In the genomic region with DNA sequence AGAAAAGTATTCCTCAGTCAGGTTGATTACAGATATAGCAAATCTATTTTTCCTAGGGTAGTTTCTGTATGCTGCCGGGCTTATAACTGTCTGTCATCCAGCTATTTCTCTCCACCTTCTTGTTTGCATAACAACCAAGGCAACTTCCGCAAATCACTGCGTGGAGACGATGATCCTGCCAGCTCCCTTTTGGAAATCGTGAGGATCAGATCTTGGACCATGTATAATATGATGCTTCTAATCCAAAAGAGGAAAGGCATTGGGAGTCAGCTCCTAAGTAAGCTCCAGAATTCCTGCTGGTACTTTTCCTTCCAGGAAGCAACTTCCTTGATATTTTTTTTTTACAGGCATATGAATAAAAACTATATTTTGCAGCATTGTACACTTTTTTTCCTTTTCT, we compare ENCODE assay signal across 10 cellular contexts. TPM values are rescaled to one million over a fixed set of nuclear protein-coding genes. Genes with fewer than 3 reads are reported as not detected.
DNase-seq lines count a peak whose midpoint lies in the region; ATAC-seq and TF ChIP-seq lines count a peak whose summit lies in the region.
"Had no signal": no experiment of that assay in that cellular context is flagged by ENCODE, and none has a peak within 500 bp of the region (broad histone marks: within the 10 kb centered on the region; RNA-seq: fewer than 3 reads in every experiment).

No MANE protein-coding gene starts in this region.

- H3K4me3 ChIP-seq in epithelial cell of esophagus (ENCODE audit: low read length) (no peak overlapping the region), vagina (peak overlapping the region; percentile 14 to 26), WERI-Rb-1 (ENCODE audit: low read depth, low read length) (no peak overlapping the region)

- TF ChIP-seq POLR2A in vagina (IDR thresholded peaks at IDR 0.05): no peak

- H3K4me3 Mint-ChIP-seq in stimulated activated memory B cell treated with anti-CD40 and anti-IgM and Interleukin-4, amounts not matched to agents 10 μg/mL and 1 μg/mL and 100 μg/mL, for 72 hours: no peak overlapping the region
- H3K4me3 Mint-ChIP-seq: activated naive CD8-positive, alpha-beta T cell treated with anti-CD3 and anti-CD28 coated beads, Interleukin-2, amount 10 ng/mL, durations not matched to agents 7 days and 5 days had no signal

- H3K27me3 Mint-ChIP-seq in stimulated activated memory B cell treated with anti-CD40 and anti-IgM and Interleukin-4, amounts not matched to agents 10 μg/mL and 1 μg/mL and 100 μg/mL, for 72 hours: peaks cover 38% of the 10 kb centered on the region

- H3K36me3 ChIP-seq in vagina (no peaks in the 10 kb centered on the region), WERI-Rb-1 (no peaks in the 10 kb centered on the region)

- no peak for ATAC-seq in stimulated activated memory B cell treated with anti-CD40 and anti-IgM and Interleukin-4, amounts not matched to agents 10 μg/mL and 1 μg/mL and 100 μg/mL, for 72 hours
- ATAC-seq in HG02642 (IDR thresholded peaks at IDR 0.05; ENCODE audit: poor library complexity, unreplicated experiment): no peak

- intact Hi-C loops in vagina (cut with DNase I): no loop called here

- no peak for TF ChIP-seq CTCF in epithelial cell of esophagus (IDR thresholded peaks at IDR 0.05; ENCODE audit: insufficient read depth, low read depth, low read length, missing control alignments)
- no peak for TF ChIP-seq CTCF in vagina (IDR thresholded peaks at IDR 0.05)
- no peak for TF ChIP-seq CTCF in WERI-Rb-1 (IDR thresholded peaks at IDR 0.05; ENCODE audit: low read depth, low read length)

- H3K27ac Mint-ChIP-seq in stimulated activated memory B cell treated with anti-CD40 and anti-IgM and Interleukin-4, amounts not matched to agents 10 μg/mL and 1 μg/mL and 100 μg/mL, for 72 hours: no peak overlapping the region
- H3K27ac Mint-ChIP-seq: activated naive CD8-positive, alpha-beta T cell treated with anti-CD3 and anti-CD28 coated beads, Interleukin-2, amount 10 ng/mL, durations not matched to agents 7 days and 5 days had no signal

- no peaks in the 10 kb centered on the region for H3K27me3 ChIP-seq in vagina
- no peaks in the 10 kb centered on the region for H3K27me3 ChIP-seq in WERI-Rb-1 (ENCODE audit: insufficient read depth, low read depth, severe bottlenecking)

- DNase-seq in NOMO-1 treated with DMSO at 0.1 percent for 48 hours (lab: John Stamatoyannopoulos, UW; ENCODE audit: unreplicated experiment): peak; percentile 21
- no peak for DNase-seq in NOMO-1 treated with dmso at 0.1 percent for 144 hours (lab: John Stamatoyannopoulos, UW; ENCODE audit: unreplicated experiment)
- peak; percentile 13 for DNase-seq in epithelial cell of esophagus (ENCODE audit: low read depth)
- DNase-seq in middle frontal gyrus (ENCODE audit: extremely low spot score, low spot score): peak; percentile 6
- no peak for DNase-seq in vagina (ENCODE audit: extremely low spot score in 2 of 2)
- no peak for DNase-seq in WERI-Rb-1
- DNase-seq: activated CD4-positive, CD25-positive, alpha-beta regulatory T cell; activated naive CD8-positive, alpha-beta T cell treated with anti-CD3 and anti-CD28 coated beads, Interleukin-2, amount 10 ng/mL, durations not matched to agents 7 days and 5 days had no signal

- H3K4me1 ChIP-seq in vagina: no peaks in the 10 kb centered on the region

- H3K9me3 Mint-ChIP-seq in stimulated activated memory B cell treated with anti-CD40 and anti-IgM and Interleukin-4, amounts not matched to agents 10 μg/mL and 1 μg/mL and 100 μg/mL, for 72 hours: no peaks in the 10 kb centered on the region
- H3K9me3 Mint-ChIP-seq: activated naive CD8-positive, alpha-beta T cell treated with anti-CD3 and anti-CD28 coated beads, Interleukin-2, amount 10 ng/mL, durations not matched to agents 7 days and 5 days had no signal

- H3K4me1 Mint-ChIP-seq in stimulated activated memory B cell treated with anti-CD40 and anti-IgM and Interleukin-4, amounts not matched to agents 10 μg/mL and 1 μg/mL and 100 μg/mL, for 72 hours: no peaks in the 10 kb centered on the region

- H3K9me3 ChIP-seq in vagina (no peaks in the 10 kb centered on the region), WERI-Rb-1 (ENCODE audit: severe bottlenecking) (no peaks in the 10 kb centered on the region)

- H3K27ac ChIP-seq in vagina (peak overlapping the region; percentile 15), WERI-Rb-1 (no peak overlapping the region)

- no peaks in the 10 kb centered on the region for H3K36me3 Mint-ChIP-seq in stimulated activated memory B cell treated with anti-CD40 and anti-IgM and Interleukin-4, amounts not matched to agents 10 μg/mL and 1 μg/mL and 100 μg/mL, for 72 hours
- H3K36me3 Mint-ChIP-seq: activated naive CD8-positive, alpha-beta T cell treated with anti-CD3 and anti-CD28 coated beads, Interleukin-2, amount 10 ng/mL, durations not matched to agents 7 days and 5 days had no signal

RNA-seq across cellular contexts. Expression of gene RGS4, which starts 0.4 kb away (rescaled TPM):
- 6.9 TPM for total RNA-seq in vagina
- total RNA-seq: activated naive CD8-positive, alpha-beta T cell treated with anti-CD3 and anti-CD28 coated beads, Interleukin-2, amount 10 ng/mL, durations not matched to agents 7 days and 5 days had no signal

Comparison
In these comparisons a context has a peak if more than half of its experiments do, and no peak if none do; other contexts are left out.
1. DNase-seq: peak in NOMO-1 treated with DMSO at 0.1 percent for 48 hours (single experiment), epithelial cell of esophagus (single experiment) and middle frontal gyrus (single experiment); none in NOMO-1 treated with dmso at 0.1 percent for 144 hours (single experiment), vagina (0 of 2) and WERI-Rb-1 (single experiment).
2. H3K4me3 ChIP-seq: peak in vagina (2 of 2); none in epithelial cell of esophagus (single experiment) and WERI-Rb-1 (single experiment).